In the genomic region with DNA sequence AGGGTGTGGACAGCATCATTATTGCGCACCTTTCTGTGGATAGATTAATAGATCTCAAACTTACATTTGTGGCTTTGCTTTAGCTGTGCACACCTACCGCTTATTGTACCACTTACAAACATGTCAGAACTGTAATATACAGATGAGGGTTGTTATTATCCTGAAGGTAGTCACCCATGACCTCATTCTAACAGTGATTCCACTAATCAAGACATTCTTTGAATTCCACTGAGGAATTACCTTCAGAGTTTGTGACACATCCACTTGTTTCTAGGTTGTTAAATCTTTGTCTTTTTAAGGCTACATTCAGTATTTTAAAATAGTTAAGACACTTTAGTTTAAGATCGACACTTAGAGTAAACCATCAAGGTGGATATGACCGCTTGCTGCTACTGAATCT, we compare ENCODE assay signal across 25 cellular contexts. TPM values are rescaled to one million over a fixed set of nuclear protein-coding genes. Genes with fewer than 3 reads are reported as not detected.
"Had no signal": no experiment of that assay in that cellular context is flagged by ENCODE, and none has a peak within 500 bp of the region (broad histone marks: within the 10 kb centered on the region; RNA-seq: fewer than 3 reads in every experiment).

No MANE protein-coding gene starts in this region.

- H3K4me3 ChIP-seq: transverse colon had no signal

- H3K36me3 Mint-ChIP-seq: natural killer cell treated with Interleukin-12 subunit alpha and Interleukin-12 subunit beta and Interleukin-15 and Interleukin-18, amount 100 ng/mL, for 72 hours; WTC11 had no signal

- H3K27ac Mint-ChIP-seq: activated CD4-positive, alpha-beta memory T cell treated with anti-CD3 and anti-CD28 coated beads, Interleukin-2, amount 10 ng/mL, durations not matched to agents 7 days and 5 days; activated CD4-positive, alpha-beta T cell treated with anti-CD3 and anti-CD28 coated beads for 36 hours; activated naive CD4-positive, alpha-beta T cell treated with anti-CD3 and anti-CD28 coated beads for 36 hours; activated naive CD8-positive, alpha-beta T cell treated with anti-CD3 and anti-CD28 coated beads, Interleukin-2, amount 50 U/mL, for 24 hours; activated T-cell treated with anti-CD3 and anti-CD28 coated beads, Interleukin-2, amount 50 U/mL, for 24 hours; activated T-helper 2 cell treated with anti-CD3 and anti-CD28 coated beads, Interferon-gamma antibody, Interleukin-2, Interleukin-4, amounts not matched to agents 10 μg/mL and 5 μg/mL and 100 μg/mL, durations not matched to agents 14 hours and 24 hours and 36 hours; natural killer cell treated with Interleukin-12 subunit alpha and Interleukin-12 subunit beta and Interleukin-15 and Interleukin-18, amount 100 ng/mL, for 72 hours; stimulated activated naive CD8-positive, alpha-beta T cell treated with anti-CD3 and anti-CD28 coated beads, Interleukin-15, Interleukin-2, amounts not matched to agents 100 ng/mL and 50 ng/mL, for 24 hours; T-cell; WTC11 had no signal

- H3K4me3 Mint-ChIP-seq: activated CD4-positive, alpha-beta memory T cell treated with anti-CD3 and anti-CD28 coated beads, Interleukin-2, amount 10 ng/mL, durations not matched to agents 7 days and 5 days; activated CD4-positive, alpha-beta T cell treated with anti-CD3 and anti-CD28 coated beads for 36 hours; activated naive CD4-positive, alpha-beta T cell treated with anti-CD3 and anti-CD28 coated beads for 36 hours; activated naive CD8-positive, alpha-beta T cell treated with anti-CD3 and anti-CD28 coated beads, Interleukin-2, amount 50 U/mL, for 24 hours; activated T-cell treated with anti-CD3 and anti-CD28 coated beads, Interleukin-2, amount 50 U/mL, for 24 hours; natural killer cell treated with Interleukin-12 subunit alpha and Interleukin-12 subunit beta and Interleukin-15 and Interleukin-18, amount 100 ng/mL, for 72 hours; stimulated activated naive CD8-positive, alpha-beta T cell treated with anti-CD3 and anti-CD28 coated beads, Interleukin-15, Interleukin-2, amounts not matched to agents 100 ng/mL and 50 ng/mL, for 24 hours; T-cell; WTC11 had no signal

- H3K4me1 Mint-ChIP-seq: activated CD4-positive, alpha-beta T cell treated with anti-CD3 and anti-CD28 coated beads for 36 hours; activated naive CD8-positive, alpha-beta T cell treated with anti-CD3 and anti-CD28 coated beads, Interleukin-2, amount 50 U/mL, for 24 hours; T-cell had no signal

- H3K36me3 ChIP-seq: transverse colon had no signal

- H3K27ac ChIP-seq: epithelial cell of prostate, transverse colon had no signal

- H3K27me3 Mint-ChIP-seq: activated CD4-positive, alpha-beta memory T cell treated with anti-CD3 and anti-CD28 coated beads, Interleukin-2, amount 10 ng/mL, durations not matched to agents 7 days and 5 days; activated CD4-positive, alpha-beta T cell treated with anti-CD3 and anti-CD28 coated beads for 36 hours; activated naive CD8-positive, alpha-beta T cell treated with anti-CD3 and anti-CD28 coated beads, Interleukin-2, amount 50 U/mL, for 24 hours; activated T-cell treated with anti-CD3 and anti-CD28 coated beads, Interleukin-2, amount 50 U/mL, for 24 hours; natural killer cell treated with Interleukin-12 subunit alpha and Interleukin-12 subunit beta and Interleukin-15 and Interleukin-18, amount 100 ng/mL, for 72 hours; stimulated activated naive CD8-positive, alpha-beta T cell treated with anti-CD3 and anti-CD28 coated beads, Interleukin-15, Interleukin-2, amounts not matched to agents 100 ng/mL and 50 ng/mL, for 24 hours; T-cell had no signal

- DNase-seq: activated CD4-positive, alpha-beta memory T cell treated with anti-CD3 and anti-CD28 coated beads, Interleukin-2, amount 10 ng/mL, durations not matched to agents 7 days and 5 days; activated CD4-positive, alpha-beta T cell treated with anti-CD3 and anti-CD28 coated beads for 36 hours; activated naive CD4-positive, alpha-beta T cell treated with anti-CD3 and anti-CD28 coated beads for 36 hours; activated naive CD8-positive, alpha-beta T cell treated with anti-CD3 and anti-CD28 coated beads, Interleukin-2, amount 50 U/mL, for 24 hours; activated T-cell treated with anti-CD3 and anti-CD28 coated beads, Interleukin-2, amount 50 U/mL, for 24 hours; foreskin melanocyte; head of caudate nucleus; mesenchymal stem cell; nucleus accumbens; posterior cingulate gyrus; retina; stimulated activated CD4-positive, alpha-beta T cell treated with anti-CD3 and anti-CD28 coated beads, Interleukin-12 subunit alpha, Interleukin-12 subunit beta, amount 100 ng/mL, for 4 hours; stimulated activated CD4-positive, alpha-beta T cell treated with anti-CD3 and anti-CD28 coated beads, Interleukin-1b, Interleukin-23, amount 100 ng/mL, for 48 hours; T-cell; transverse colon had no signal

- H3K9me3 Mint-ChIP-seq: activated CD4-positive, alpha-beta memory T cell treated with anti-CD3 and anti-CD28 coated beads, Interleukin-2, amount 10 ng/mL, durations not matched to agents 7 days and 5 days; activated naive CD4-positive, alpha-beta T cell treated with anti-CD3 and anti-CD28 coated beads for 36 hours; activated T-cell treated with anti-CD3 and anti-CD28 coated beads, Interleukin-2, amount 50 U/mL, for 24 hours; activated T-helper 2 cell treated with anti-CD3 and anti-CD28 coated beads, Interferon-gamma antibody, Interleukin-2, Interleukin-4, amounts not matched to agents 10 μg/mL and 5 μg/mL and 100 μg/mL, durations not matched to agents 14 hours and 24 hours and 36 hours; natural killer cell treated with Interleukin-12 subunit alpha and Interleukin-12 subunit beta and Interleukin-15 and Interleukin-18, amount 100 ng/mL, for 72 hours; stimulated activated naive CD8-positive, alpha-beta T cell treated with anti-CD3 and anti-CD28 coated beads, Interleukin-15, Interleukin-2, amounts not matched to agents 100 ng/mL and 50 ng/mL, for 24 hours; T-cell had no signal

- H3K9me3 ChIP-seq: transverse colon had no signal

- H3K27me3 ChIP-seq: transverse colon had no signal

- ATAC-seq: activated CD4-positive, alpha-beta T cell treated with anti-CD3 and anti-CD28 coated beads for 36 hours; activated naive CD8-positive, alpha-beta T cell treated with anti-CD3 and anti-CD28 coated beads, Interleukin-2, amount 50 U/mL, for 24 hours; natural killer cell treated with Interleukin-12 subunit alpha and Interleukin-12 subunit beta and Interleukin-15 and Interleukin-18, amount 100 ng/mL, for 72 hours; SK-N-SH treated with all-trans-retinoic acid at 6 μM for 48 hours; T-cell; WTC11 had no signal

RNA-seq across cellular contexts. Expression of a gene that starts 7.8 kb away (rescaled TPM):
- total RNA-seq: activated CD4-positive, alpha-beta memory T cell treated with anti-CD3 and anti-CD28 coated beads, Interleukin-2, amount 10 ng/mL, durations not matched to agents 7 days and 5 days; activated CD4-positive, alpha-beta T cell treated with anti-CD3 and anti-CD28 coated beads for 36 hours; activated naive CD4-positive, alpha-beta T cell treated with anti-CD3 and anti-CD28 coated beads for 36 hours; activated T-helper 2 cell treated with anti-CD3 and anti-CD28 coated beads, Interferon-gamma antibody, Interleukin-2, Interleukin-4, amounts not matched to agents 10 μg/mL and 5 μg/mL and 100 μg/mL, durations not matched to agents 14 hours and 24 hours and 36 hours; cardiac septum; dermis microvascular lymphatic vessel endothelial cell; fibroblast of lung; lower leg skin; natural killer cell treated with Interleukin-12 subunit alpha and Interleukin-12 subunit beta and Interleukin-15 and Interleukin-18, amount 100 ng/mL, for 72 hours; T-cell; transverse colon; WTC11 had no signal
- polyA plus RNA-seq: fibroblast of lung had no signal
